ENCODE assay signal across 1 cellular context in the genomic region with DNA sequence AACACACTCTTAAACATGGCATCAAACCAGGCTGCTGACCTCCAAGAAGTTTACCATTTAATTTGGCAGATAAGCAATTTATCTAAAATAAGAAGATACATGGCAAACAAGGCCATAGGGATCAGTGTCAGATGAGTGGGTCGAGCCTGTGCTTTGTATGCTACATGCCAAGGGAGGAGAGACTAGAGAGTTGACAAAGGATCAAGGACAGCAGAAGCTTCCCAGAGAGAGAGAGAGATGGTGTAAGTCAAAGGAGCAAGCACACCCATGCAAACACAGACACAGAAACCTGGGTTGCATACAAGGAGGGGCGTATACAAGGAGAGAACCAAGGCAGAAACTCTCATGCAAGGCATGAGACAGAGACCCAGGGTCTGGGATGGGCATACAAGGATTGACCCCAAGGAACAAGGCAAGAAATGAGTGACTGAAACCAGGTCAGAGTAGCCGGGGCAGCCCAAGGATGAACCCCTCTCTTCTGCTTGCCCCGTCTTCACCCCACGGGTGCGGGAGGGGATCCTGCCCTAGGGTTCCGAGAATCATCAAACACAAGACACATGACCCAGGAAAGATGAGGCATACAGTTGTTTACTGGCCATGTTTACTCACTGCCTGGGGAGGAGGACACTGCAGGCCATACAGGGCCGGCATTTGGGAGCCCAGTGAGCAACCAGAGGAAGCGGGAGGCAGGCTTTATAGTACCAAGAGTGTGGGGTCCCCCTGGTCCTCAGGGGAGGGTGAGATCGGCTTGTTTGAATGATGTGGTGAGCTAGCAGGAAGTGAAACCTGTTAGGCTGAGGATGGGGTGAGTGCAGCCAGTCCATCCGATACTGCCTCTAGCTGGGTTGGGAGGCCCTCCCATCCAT.
TF ChIP-seq lines count a peak whose summit lies in the region.

No MANE protein-coding gene starts in this region.

TF ChIP-seq in IMR-90, 13 proteins besides CTCF, POLR2A, EP300 and RAD21 (continued from another document):
- TF ChIP-seq, protein P1, sequence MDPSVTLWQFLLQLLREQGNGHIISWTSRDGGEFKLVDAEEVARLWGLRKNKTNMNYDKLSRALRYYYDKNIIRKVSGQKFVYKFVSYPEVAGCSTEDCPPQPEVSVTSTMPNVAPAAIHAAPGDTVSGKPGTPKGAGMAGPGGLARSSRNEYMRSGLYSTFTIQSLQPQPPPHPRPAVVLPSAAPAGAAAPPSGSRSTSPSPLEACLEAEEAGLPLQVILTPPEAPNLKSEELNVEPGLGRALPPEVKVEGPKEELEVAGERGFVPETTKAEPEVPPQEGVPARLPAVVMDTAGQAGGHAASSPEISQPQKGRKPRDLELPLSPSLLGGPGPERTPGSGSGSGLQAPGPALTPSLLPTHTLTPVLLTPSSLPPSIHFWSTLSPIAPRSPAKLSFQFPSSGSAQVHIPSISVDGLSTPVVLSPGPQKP (IDR thresholded peaks at IDR 0.05; ENCODE audit: borderline replicate concordance, low read depth, low read length), result no peak
- TF ChIP-seq MAFK (IDR thresholded peaks at IDR 0.05; ENCODE audit: low read depth, low read length) (no peak), CEBPB (IDR thresholded peaks at IDR 0.05; ENCODE audit: low read depth, low read length) (no peak), RCOR1 (IDR thresholded peaks at IDR 0.05; ENCODE audit: insufficient replicate concordance, low read length) (no peak), MXI1 (IDR thresholded peaks at IDR 0.05; ENCODE audit: borderline replicate concordance, low read depth, low read length) (no peak), RFX5 (IDR thresholded peaks at IDR 0.05; ENCODE audit: low read depth, low read length) (no peak), BHLHE40 (IDR thresholded peaks at IDR 0.05; ENCODE audit: low read depth, low read length) (no peak)
